In the genomic region with DNA sequence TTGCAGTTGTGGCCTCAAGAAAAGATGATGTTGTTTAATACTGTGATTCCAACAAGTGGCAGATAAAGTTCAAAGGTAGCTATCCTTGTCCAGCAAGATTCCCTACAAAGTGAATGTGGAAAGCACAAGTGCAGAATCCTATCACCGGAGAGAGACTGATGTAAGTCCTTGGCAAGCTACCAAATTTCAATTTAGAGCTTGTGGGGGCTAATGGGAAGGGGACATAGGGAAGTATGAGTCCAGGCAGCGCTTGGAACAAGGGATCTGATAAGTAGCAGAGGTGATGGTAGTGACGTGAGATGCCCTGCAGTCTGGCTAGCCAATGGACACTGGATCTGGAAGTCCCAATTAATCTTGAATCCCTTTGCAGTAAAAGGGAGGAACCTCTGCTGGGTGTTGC, we compare ENCODE assay signal across 17 cellular contexts.
"Had no signal": no experiment of that assay in that cellular context is flagged by ENCODE, and none has a peak within 500 bp of the region (broad histone marks: within the 10 kb centered on the region; RNA-seq: fewer than 3 reads in every experiment).

No MANE protein-coding gene starts in this region.

- FAIRE-seq: urothelium cell line had no signal

- H3K27me3 ChIP-seq: dorsolateral prefrontal cortex, tibial nerve had no signal

- H3K4me1 ChIP-seq: tibial nerve had no signal

- DNase-seq: activated CD4-positive, alpha-beta T cell treated with anti-CD3 and anti-CD28 coated beads, Interleukin-2, amount 10 ng/mL, durations not matched to agents 24 days and 14 days; activated CD8-positive, alpha-beta T cell treated with anti-CD3 and anti-CD28 coated beads for 36 hours; activated naive CD4-positive, alpha-beta T cell treated with Interleukin-2 at 50 U/mL for 16 hours; activated naive CD8-positive, alpha-beta T cell treated with anti-CD3 and anti-CD28 coated beads, Interleukin-2, amount 10 ng/mL, durations not matched to agents 7 days and 5 days; activated T-cell treated with anti-CD3 and anti-CD28 coated beads, Interleukin-2, amount 50 U/mL, for 1 hour; amygdala; caudate nucleus; dorsolateral prefrontal cortex; immature natural killer cell; left ventricle myocardium superior; mucosa of descending colon; naive B cell; psoas muscle; right cardiac atrium; stimulated activated naive CD8-positive, alpha-beta T cell treated with anti-CD3 and anti-CD28 coated beads, Interleukin-15, Interleukin-2, amounts not matched to agents 100 U/mL and 50 U/mL, for 24 hours had no signal

- ATAC-seq: activated CD8-positive, alpha-beta T cell treated with anti-CD3 and anti-CD28 coated beads for 36 hours; left ventricle myocardium superior; mucosa of descending colon; psoas muscle; right cardiac atrium; stimulated activated naive CD8-positive, alpha-beta T cell treated with anti-CD3 and anti-CD28 coated beads, Interleukin-15, Interleukin-2, amounts not matched to agents 100 U/mL and 50 U/mL, for 24 hours had no signal

- H3K9me3 ChIP-seq: mucosa of descending colon, psoas muscle, tibial nerve had no signal

- H3K4me3 ChIP-seq: dorsolateral prefrontal cortex, mucosa of descending colon, psoas muscle, tibial nerve had no signal

- H3K36me3 ChIP-seq: tibial nerve had no signal

- H3K27ac ChIP-seq: dorsolateral prefrontal cortex, psoas muscle, tibial nerve had no signal
